Comparison of ENCODE assay signal across 2 cellular contexts in the genomic region with DNA sequence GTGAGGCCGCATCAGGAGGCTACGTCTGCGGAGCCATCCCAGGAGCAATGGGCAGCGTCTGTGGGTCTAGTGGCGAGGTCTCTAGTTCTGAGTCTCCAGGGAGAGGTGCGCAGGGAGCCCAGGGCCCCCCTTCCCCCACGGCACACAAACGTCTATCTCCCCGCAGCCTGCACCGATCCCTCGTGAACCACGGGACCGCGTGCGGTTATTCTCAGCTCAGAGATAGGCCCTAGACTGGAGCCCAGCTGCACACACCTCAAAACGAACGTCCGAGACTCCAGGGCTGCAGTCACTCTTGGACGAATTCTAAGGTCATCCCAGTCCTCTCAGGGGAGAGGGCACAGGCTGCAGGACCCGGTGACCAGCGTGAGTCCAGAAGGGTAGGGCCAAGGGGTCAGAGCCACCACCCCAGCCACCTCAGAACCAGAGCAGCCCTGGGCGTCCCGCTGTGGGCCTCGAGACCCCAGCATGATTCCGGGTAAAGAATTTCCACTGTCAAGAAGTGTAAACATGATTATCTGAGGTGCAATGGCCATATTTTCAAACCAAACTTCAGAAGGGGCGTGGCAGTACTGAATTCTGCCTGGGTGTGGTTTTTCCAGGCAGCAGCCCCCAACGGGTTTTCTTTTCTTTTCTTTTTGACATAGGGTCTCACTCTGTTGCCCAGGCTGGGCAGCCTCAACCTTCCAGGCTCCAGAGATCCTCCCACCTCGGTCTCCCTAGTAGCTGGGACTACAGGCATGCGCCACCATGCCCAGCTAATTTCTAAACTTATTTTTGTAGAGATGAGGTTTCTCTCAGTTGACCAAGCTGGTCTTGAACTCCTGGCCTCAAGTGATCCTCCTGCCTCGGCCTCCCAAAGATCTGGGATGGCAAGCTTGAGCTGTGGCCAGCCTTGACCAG.
TF ChIP-seq lines count a peak whose summit lies in the region.

No MANE protein-coding gene starts in this region.

TF ChIP-seq in H1, 55 proteins besides CTCF, POLR2A, EP300 and RAD21:
- TF ChIP-seq, protein P1, sequence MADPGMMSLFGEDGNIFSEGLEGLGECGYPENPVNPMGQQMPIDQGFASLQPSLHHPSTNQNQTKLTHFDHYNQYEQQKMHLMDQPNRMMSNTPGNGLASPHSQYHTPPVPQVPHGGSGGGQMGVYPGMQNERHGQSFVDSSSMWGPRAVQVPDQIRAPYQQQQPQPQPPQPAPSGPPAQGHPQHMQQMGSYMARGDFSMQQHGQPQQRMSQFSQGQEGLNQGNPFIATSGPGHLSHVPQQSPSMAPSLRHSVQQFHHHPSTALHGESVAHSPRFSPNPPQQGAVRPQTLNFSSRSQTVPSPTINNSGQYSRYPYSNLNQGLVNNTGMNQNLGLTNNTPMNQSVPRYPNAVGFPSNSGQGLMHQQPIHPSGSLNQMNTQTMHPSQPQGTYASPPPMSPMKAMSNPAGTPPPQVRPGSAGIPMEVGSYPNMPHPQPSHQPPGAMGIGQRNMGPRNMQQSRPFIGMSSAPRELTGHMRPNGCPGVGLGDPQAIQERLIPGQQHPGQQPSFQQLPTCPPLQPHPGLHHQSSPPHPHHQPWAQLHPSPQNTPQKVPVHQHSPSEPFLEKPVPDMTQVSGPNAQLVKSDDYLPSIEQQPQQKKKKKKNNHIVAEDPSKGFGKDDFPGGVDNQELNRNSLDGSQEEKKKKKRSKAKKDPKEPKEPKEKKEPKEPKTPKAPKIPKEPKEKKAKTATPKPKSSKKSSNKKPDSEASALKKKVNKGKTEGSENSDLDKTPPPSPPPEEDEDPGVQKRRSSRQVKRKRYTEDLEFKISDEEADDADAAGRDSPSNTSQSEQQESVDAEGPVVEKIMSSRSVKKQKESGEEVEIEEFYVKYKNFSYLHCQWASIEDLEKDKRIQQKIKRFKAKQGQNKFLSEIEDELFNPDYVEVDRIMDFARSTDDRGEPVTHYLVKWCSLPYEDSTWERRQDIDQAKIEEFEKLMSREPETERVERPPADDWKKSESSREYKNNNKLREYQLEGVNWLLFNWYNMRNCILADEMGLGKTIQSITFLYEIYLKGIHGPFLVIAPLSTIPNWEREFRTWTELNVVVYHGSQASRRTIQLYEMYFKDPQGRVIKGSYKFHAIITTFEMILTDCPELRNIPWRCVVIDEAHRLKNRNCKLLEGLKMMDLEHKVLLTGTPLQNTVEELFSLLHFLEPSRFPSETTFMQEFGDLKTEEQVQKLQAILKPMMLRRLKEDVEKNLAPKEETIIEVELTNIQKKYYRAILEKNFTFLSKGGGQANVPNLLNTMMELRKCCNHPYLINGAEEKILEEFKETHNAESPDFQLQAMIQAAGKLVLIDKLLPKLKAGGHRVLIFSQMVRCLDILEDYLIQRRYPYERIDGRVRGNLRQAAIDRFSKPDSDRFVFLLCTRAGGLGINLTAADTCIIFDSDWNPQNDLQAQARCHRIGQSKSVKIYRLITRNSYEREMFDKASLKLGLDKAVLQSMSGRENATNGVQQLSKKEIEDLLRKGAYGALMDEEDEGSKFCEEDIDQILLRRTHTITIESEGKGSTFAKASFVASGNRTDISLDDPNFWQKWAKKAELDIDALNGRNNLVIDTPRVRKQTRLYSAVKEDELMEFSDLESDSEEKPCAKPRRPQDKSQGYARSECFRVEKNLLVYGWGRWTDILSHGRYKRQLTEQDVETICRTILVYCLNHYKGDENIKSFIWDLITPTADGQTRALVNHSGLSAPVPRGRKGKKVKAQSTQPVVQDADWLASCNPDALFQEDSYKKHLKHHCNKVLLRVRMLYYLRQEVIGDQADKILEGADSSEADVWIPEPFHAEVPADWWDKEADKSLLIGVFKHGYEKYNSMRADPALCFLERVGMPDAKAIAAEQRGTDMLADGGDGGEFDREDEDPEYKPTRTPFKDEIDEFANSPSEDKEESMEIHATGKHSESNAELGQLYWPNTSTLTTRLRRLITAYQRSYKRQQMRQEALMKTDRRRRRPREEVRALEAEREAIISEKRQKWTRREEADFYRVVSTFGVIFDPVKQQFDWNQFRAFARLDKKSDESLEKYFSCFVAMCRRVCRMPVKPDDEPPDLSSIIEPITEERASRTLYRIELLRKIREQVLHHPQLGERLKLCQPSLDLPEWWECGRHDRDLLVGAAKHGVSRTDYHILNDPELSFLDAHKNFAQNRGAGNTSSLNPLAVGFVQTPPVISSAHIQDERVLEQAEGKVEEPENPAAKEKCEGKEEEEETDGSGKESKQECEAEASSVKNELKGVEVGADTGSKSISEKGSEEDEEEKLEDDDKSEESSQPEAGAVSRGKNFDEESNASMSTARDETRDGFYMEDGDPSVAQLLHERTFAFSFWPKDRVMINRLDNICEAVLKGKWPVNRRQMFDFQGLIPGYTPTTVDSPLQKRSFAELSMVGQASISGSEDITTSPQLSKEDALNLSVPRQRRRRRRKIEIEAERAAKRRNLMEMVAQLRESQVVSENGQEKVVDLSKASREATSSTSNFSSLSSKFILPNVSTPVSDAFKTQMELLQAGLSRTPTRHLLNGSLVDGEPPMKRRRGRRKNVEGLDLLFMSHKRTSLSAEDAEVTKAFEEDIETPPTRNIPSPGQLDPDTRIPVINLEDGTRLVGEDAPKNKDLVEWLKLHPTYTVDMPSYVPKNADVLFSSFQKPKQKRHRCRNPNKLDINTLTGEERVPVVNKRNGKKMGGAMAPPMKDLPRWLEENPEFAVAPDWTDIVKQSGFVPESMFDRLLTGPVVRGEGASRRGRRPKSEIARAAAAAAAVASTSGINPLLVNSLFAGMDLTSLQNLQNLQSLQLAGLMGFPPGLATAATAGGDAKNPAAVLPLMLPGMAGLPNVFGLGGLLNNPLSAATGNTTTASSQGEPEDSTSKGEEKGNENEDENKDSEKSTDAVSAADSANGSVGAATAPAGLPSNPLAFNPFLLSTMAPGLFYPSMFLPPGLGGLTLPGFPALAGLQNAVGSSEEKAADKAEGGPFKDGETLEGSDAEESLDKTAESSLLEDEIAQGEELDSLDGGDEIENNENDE (IDR thresholded peaks at IDR 0.05; ENCODE audit: insufficient replicate concordance, low read length) = no peak
- TF ChIP-seq SP1 (IDR thresholded peaks at IDR 0.05; ENCODE audit: low read depth, low read length) (no peak), NRF1 (IDR thresholded peaks at IDR 0.05; ENCODE audit: low read depth, low read length) (no peak), CBX8 (IDR thresholded peaks at IDR 0.05; ENCODE audit: borderline replicate concordance, low read depth, low read length) (no peak), CHD2 (IDR thresholded peaks at IDR 0.05; ENCODE audit: low read length) (no peak), TEAD4 (IDR thresholded peaks at IDR 0.05; ENCODE audit: low read depth, low read length) (no peak), SIRT6 (IDR thresholded peaks at IDR 0.05; ENCODE audit: low read length) (no peak), KDM5A (IDR thresholded peaks at IDR 0.05; ENCODE audit: low read length) (no peak), CTBP2 (IDR thresholded peaks at IDR 0.05; ENCODE audit: borderline replicate concordance, insufficient read depth, insufficient read length, low read length) (no peak), JUND (IDR thresholded peaks at IDR 0.05; ENCODE audit: low read length) (no peak), CEBPB (IDR thresholded peaks at IDR 0.05; ENCODE audit: low read depth, low read length) (no peak), POU5F1 (IDR thresholded peaks at IDR 0.05; ENCODE audit: low read depth, low read length) (no peak)
- TF ChIP-seq, protein P2, sequence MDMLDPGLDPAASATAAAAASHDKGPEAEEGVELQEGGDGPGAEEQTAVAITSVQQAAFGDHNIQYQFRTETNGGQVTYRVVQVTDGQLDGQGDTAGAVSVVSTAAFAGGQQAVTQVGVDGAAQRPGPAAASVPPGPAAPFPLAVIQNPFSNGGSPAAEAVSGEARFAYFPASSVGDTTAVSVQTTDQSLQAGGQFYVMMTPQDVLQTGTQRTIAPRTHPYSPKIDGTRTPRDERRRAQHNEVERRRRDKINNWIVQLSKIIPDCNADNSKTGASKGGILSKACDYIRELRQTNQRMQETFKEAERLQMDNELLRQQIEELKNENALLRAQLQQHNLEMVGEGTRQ (IDR thresholded peaks at IDR 0.05; ENCODE audit: low read length) = no peak
TF ChIP-seq in H1: peak in this region for 0.

TF ChIP-seq in HEK293T, 16 proteins besides CTCF, POLR2A, EP300 and RAD21:
- TF ChIP-seq ZNF384 (IDR thresholded peaks at IDR 0.05) (no peak), CTBP1 (IDR thresholded peaks at IDR 0.05; ENCODE audit: borderline replicate concordance) (no peak), ARNT (IDR thresholded peaks at IDR 0.05) (no peak), FOXM1 (IDR thresholded peaks at IDR 0.05; ENCODE audit: borderline replicate concordance) (no peak), BHLHE40 (IDR thresholded peaks at IDR 0.05; ENCODE audit: borderline replicate concordance) (no peak)
